8 cellular contexts compared by ENCODE assay signal in the genomic region with DNA sequence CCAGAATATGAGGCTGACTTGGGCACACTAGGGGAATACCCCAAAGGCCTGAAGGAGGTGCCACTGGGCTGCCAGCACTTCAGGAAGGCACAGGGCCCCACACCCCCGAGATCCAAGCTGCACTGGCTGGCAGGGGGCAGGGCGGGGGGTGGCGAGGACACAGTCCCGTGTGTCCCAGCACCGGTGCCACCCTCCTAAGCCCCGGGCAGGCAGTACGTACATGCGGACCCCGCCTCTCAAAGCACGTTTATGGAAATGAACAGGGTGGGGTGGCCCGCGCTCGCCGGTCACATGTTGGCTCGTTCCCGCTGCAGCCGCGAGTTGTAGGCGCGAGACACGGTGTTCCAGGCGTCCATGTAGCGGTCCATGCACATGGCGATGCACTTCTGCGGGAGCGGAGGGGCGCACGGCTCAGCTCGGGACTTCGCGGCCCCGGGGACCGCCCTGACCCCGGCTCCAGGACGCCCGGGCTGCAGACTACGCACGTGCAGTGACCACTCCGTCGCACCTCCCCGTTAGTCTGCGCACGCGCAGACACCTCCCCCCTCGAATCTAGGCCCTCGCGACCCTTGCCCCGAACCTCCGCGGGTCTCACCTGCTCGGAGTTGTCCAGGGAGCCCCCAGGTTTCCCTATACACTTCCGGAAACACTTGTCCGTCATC. TPM values are rescaled to one million over a fixed set of nuclear protein-coding genes. Genes with fewer than 3 reads are reported as not detected.
DNase-seq lines count a peak whose midpoint lies in the region; ATAC-seq and TF ChIP-seq lines count a peak whose summit lies in the region.

No MANE protein-coding gene starts in this region.

- H3K27ac ChIP-seq in heart right ventricle (peak overlapping the region; percentile 90 to 100 (median 98)), rectal smooth muscle tissue (ENCODE audit: low read depth, low read length) (peak overlapping the region; percentile 66)

- H3K4me1 ChIP-seq in heart right ventricle: peaks cover 13 to 55% (median 35%) of the 10 kb centered on the region in 9 donors
- peaks cover 11% of the 10 kb centered on the region for H3K4me1 ChIP-seq in rectal smooth muscle tissue (ENCODE audit: control insufficient read depth, insufficient read depth, low read length)

- H3K9ac ChIP-seq in rectal smooth muscle tissue (ENCODE audit: low read length): peak overlapping the region; percentile 10

- TF ChIP-seq CTCF in heart right ventricle (IDR thresholded peaks at IDR 0.05): no peak

- H3K36me3 Mint-ChIP-seq in activated naive CD4-positive, alpha-beta T cell treated with anti-CD3 and anti-CD28 coated beads, Interleukin-2, amount 50 U/mL, for 72 hours: peaks cover 13 to 14% of the 10 kb centered on the region in 2 donors

- H3K27me3 ChIP-seq in heart right ventricle (no peaks in the 10 kb centered on the region), rectal smooth muscle tissue (ENCODE audit: control insufficient read depth, insufficient read depth, low read length) (no peaks in the 10 kb centered on the region)

- peak overlapping the region; percentile 71 to 99 (median 84) for H3K4me3 ChIP-seq in heart right ventricle
- H3K4me3 ChIP-seq in rectal smooth muscle tissue (ENCODE audit: low read length): peak overlapping the region; percentile 88

- peak overlapping the region; percentile 96 to 99 for H3K27ac Mint-ChIP-seq in activated naive CD4-positive, alpha-beta T cell treated with anti-CD3 and anti-CD28 coated beads, Interleukin-2, amount 50 U/mL, for 72 hours

- peak; percentile 25 for DNase-seq in NCI-H345 (lab: John Stamatoyannopoulos, UW)
- no peak for DNase-seq in NCI-H345 treated with DMSO at 0.1 percent for 48 hours (lab: John Stamatoyannopoulos, UW; ENCODE audit: unreplicated experiment)
- DNase-seq in NCI-H774 (lab: John Stamatoyannopoulos, UW): peak; percentile 10
- DNase-seq in activated naive CD4-positive, alpha-beta T cell treated with anti-CD3 and anti-CD28 coated beads, Interleukin-2, amount 50 U/mL, for 72 hours (ENCODE audit: low spot score in 2 of 2): peak in 1 of 2 donors; percentile 51
- DNase-seq in heart right ventricle: peak in 1 of 2 donors; percentile 51
- no peak for DNase-seq in NCI-H1105 (lab: John Stamatoyannopoulos, UW)

- intact Hi-C loops in heart right ventricle (cut with DNase I): no loop called here

- WGBS in heart right ventricle, 2 donors: 5 to 6% methylated on average over 51 to 53 of the region's 53 CpGs

- ATAC-seq in HG02852 (IDR thresholded peaks at IDR 0.05; ENCODE audit: unreplicated experiment): peak; percentile 31
- peak; percentile 15 to 31 for ATAC-seq in activated naive CD4-positive, alpha-beta T cell treated with anti-CD3 and anti-CD28 coated beads, Interleukin-2, amount 50 U/mL, for 72 hours
- ATAC-seq in heart right ventricle: peak in 5 of 8 donors; percentile 2 to 35 (median 9)

- no peaks in the 10 kb centered on the region for H3K9me3 Mint-ChIP-seq in activated naive CD4-positive, alpha-beta T cell treated with anti-CD3 and anti-CD28 coated beads, Interleukin-2, amount 50 U/mL, for 72 hours

- H3K36me3 ChIP-seq in heart right ventricle (peaks cover 0 to 39% (median 11%) of the 10 kb centered on the region in 9 donors), rectal smooth muscle tissue (ENCODE audit: control insufficient read depth, insufficient read depth, low read length) (peaks cover 9% of the 10 kb centered on the region)

- H3K9me3 ChIP-seq in heart right ventricle: no peaks in the 10 kb centered on the region

RNA-seq across cellular contexts. Expression of a gene that starts 0.6 kb away (rescaled TPM):
- total RNA-seq in activated naive CD4-positive, alpha-beta T cell treated with anti-CD3 and anti-CD28 coated beads, Interleukin-2, amount 50 U/mL, for 72 hours: 100 to 1,000 TPM in 1 of 2 donors, 10 to 100 TPM in 1; 46.5 to 103 TPM
- 10 to 100 TPM; 54.2 to 94.2 (median 64.9) TPM for total RNA-seq in heart right ventricle
- 100 to 1,000 TPM in 1 of 2 donors, 10 to 100 TPM in 1; 79.6 to 116 TPM for polyA plus RNA-seq in heart right ventricle

RNA-seq across cellular contexts. Expression of a gene that starts 30.0 kb away (rescaled TPM):
- total RNA-seq in activated naive CD4-positive, alpha-beta T cell treated with anti-CD3 and anti-CD28 coated beads, Interleukin-2, amount 50 U/mL, for 72 hours: 10 to 100 TPM; 46.7 to 94.0 TPM
- 10 to 100 TPM in 6 of 10 donors, 1 to 10 TPM in 4; 7.5 to 21.2 (median 10.1) TPM for total RNA-seq in heart right ventricle
- 10 to 100 TPM in 1 of 2 donors, 1 to 10 TPM in 1; 9.1 to 18.8 TPM for polyA plus RNA-seq in heart right ventricle

RNA-seq across cellular contexts. Expression of a gene that starts 49.1 kb away (rescaled TPM):
- total RNA-seq in activated naive CD4-positive, alpha-beta T cell treated with anti-CD3 and anti-CD28 coated beads, Interleukin-2, amount 50 U/mL, for 72 hours: 10 to 100 TPM; 60.9 to 94.1 TPM
- 100 to 1,000 TPM in 2 of 10 donors, 10 to 100 TPM in 8; 19.6 to 297 (median 31.3) TPM for total RNA-seq in heart right ventricle
- 10 to 100 TPM; 81.4 to 95.2 TPM for polyA plus RNA-seq in heart right ventricle

Comparison
In these comparisons a context has a peak if more than half of its experiments do, and no peak if none do; other contexts are left out.
1. DNase-seq: peak in NCI-H345 (single experiment) and NCI-H774 (single experiment); none in NCI-H345 treated with DMSO at 0.1 percent for 48 hours (single experiment) and NCI-H1105 (single experiment).
2. Peak in every context shown above with its lines, with median percentiles within 50 percentile points of each other: ATAC-seq.